20 cellular contexts compared by ENCODE assay signal in the genomic region with DNA sequence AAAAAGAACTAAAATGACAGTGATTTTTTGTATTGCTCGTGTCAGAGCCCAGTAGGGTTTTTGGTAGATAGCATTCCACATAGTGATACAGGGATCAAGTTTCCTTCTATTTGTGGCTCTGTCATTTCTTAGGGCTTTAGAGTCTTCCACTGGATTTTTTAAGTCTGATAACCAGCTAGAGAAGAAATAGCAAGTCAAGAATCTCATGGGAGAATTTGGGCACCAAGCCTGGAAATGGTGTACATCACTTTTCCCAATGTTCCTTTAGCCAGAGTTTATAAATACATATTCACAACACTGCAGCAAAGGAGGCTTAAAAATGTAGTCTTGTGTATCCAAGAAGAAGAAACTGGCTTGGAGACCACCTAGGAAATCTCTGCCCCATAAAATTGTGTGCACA.
"Had no signal": no experiment of that assay in that cellular context is flagged by ENCODE, and none has a peak within 500 bp of the region (broad histone marks: within the 10 kb centered on the region; RNA-seq: fewer than 3 reads in every experiment).

No MANE protein-coding gene starts in this region.

- ATAC-seq: activated CD4-positive, CD25-positive, alpha-beta regulatory T cell treated with anti-CD3 and anti-CD28 coated beads, Interleukin-2, amount 50 U/mL, for 24 hours; activated CD8-positive, alpha-beta T cell treated with anti-CD3 and anti-CD28 coated beads for 36 hours; activated T-cell treated with anti-CD3 and anti-CD28 coated beads, Interleukin-2, amount 50 U/mL, for 72 hours; K562; PC-3 had no signal

- H3K4me3 ChIP-seq: breast epithelium, K562, SJSA1 had no signal

- H3K9me3 ChIP-seq: breast epithelium, SJSA1 had no signal

- DNase-seq: activated CD4-positive, alpha-beta T cell treated with anti-CD3 and anti-CD28 coated beads for 4 hours; activated CD8-positive, alpha-beta memory T cell treated with anti-CD3 and anti-CD28 coated beads, Interleukin-2, amount 50 U/mL, for 4 hours; activated CD8-positive, alpha-beta T cell treated with anti-CD3 and anti-CD28 coated beads for 36 hours; activated naive CD4-positive, alpha-beta T cell treated with anti-CD3 and anti-CD28 coated beads, Interleukin-2, amount 50 U/mL, for 16 hours; activated naive CD8-positive, alpha-beta T cell treated with anti-CD3 and anti-CD28 coated beads, Interleukin-2, amount 10 ng/mL, durations not matched to agents 7 days and 5 days; activated T-cell treated with anti-CD3 and anti-CD28 coated beads, Interleukin-2, amount 50 U/mL, for 72 hours; aorta; Karpas-422; NCI-H1105 treated with DMSO at 0.1 percent for 48 hours; NCI-H1436 treated with DMSO at 0.1 percent for 48 hours; NCI-H187; NCI-H2081; NCI-H446; NCI-H524; PC-3; SHP77 had no signal

- H3K27ac ChIP-seq: breast epithelium, SJSA1 had no signal

- H3K27me3 ChIP-seq: breast epithelium, SJSA1 had no signal

- H3K36me3 ChIP-seq: breast epithelium, SJSA1 had no signal

- H3K4me1 ChIP-seq: breast epithelium, SJSA1 had no signal
